8 cellular contexts compared by ENCODE assay signal in the genomic region with DNA sequence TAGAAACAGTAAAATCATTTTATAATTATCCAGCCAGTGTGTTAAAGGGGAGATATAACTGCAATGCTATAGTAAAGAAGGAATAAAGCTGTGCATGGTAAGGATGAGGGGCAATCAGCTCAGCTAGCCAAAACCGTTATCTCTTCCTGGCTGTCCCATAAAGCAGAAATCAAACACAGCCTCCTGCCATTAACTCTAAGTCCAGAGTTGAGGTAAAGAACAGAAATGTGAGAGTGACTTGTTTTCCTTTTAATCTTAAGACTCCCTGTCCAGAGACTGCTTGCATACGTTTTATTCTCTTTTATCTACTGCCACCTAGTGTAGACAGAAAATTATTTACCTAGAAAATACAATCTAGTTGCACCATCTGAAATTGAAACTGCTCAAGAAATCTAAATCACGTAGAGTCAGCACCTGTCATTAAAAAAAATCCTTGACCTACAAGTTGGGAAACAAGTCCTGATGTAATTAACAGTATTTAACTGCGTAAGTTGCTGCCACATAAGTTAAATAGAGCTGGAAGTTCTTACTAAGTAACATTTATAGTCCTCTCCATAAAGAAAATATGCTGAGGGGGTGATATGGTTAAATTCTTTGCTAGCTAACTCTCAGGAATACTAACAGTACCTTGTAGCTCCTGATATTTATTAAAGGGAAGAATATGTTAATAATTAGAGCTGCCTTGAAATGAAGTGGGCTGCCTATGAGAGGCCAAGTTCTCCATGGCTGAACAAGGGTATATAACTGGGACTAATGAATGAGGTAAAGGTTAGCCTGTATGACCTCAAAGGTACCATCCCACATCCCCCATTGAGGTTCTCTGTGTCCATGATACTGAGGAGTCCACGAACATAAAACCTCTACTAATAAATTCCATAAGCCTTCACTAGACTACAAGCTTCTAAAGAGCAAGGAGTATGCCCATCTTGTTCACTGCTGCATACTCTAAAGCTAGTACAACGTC.
A peak's percentile ranks its signal among the peaks of the same experiment; 100 is the strongest.
DNase-seq lines count a peak whose midpoint lies in the region; ATAC-seq and TF ChIP-seq lines count a peak whose summit lies in the region.

No MANE protein-coding gene starts in this region.

- H3K9me2 ChIP-seq in SU-DHL-6 (replicated peaks; ENCODE audit: insufficient read depth, low read length), result no peaks in the 10 kb centered on the region

- H3K36me3 ChIP-seq in SU-DHL-6 (ENCODE audit: low read length), result peaks cover 6% of the 10 kb centered on the region; the same call in 1 of the 2 replicates
- no peaks in the 10 kb centered on the region for H3K36me3 ChIP-seq in naive thymus-derived CD4-positive, alpha-beta T cell (ENCODE audit: control insufficient read depth in 2 of 3, insufficient read depth in 3 of 3, low read length in 3 of 3)

- H3K4me3 ChIP-seq in SU-DHL-6 (ENCODE audit: insufficient read depth, low read length, poor library complexity, severe bottlenecking), result no peak overlapping the region
- peak overlapping the region; percentile 23 for H3K4me3 ChIP-seq in epithelial cell of proximal tubule (ENCODE audit: low read depth, low read length)
- H3K4me3 ChIP-seq in naive thymus-derived CD4-positive, alpha-beta T cell (ENCODE audit: low read length), result no peak overlapping the region

- peak overlapping the region in 6 of 9 donors; percentile 5 to 71 (median 41) for H3K27ac Mint-ChIP-seq in naive thymus-derived CD4-positive, alpha-beta T cell

- CTCF ChIA-PET in naive thymus-derived CD4-positive, alpha-beta T cell (lab: Charles Lee), result interaction anchor here (0.6 to 4.9 kb wide), 20 partner anchors 9 to 1538 kb away, joined by 3 to 50 read pairs (median 4); partner anchors contain the start of genes DUSP6 and GALNT4

- peak; percentile 38 for TF ChIP-seq CTCF in SU-DHL-6 (IDR thresholded peaks at IDR 0.05; ENCODE audit: insufficient read depth, low read length, poor library complexity, severe bottlenecking)
- TF ChIP-seq CTCF in epithelial cell of proximal tubule (conservative IDR thresholded peaks at IDR 0.05; ENCODE audit: low read depth, low read length), result peak; percentile 58

- peak overlapping the region; percentile 26 for H3K4me2 ChIP-seq in SU-DHL-6 (ENCODE audit: low read depth, low read length, poor library complexity, severe bottlenecking)

- no peaks in the 10 kb centered on the region for H3K9me3 Mint-ChIP-seq in naive thymus-derived CD4-positive, alpha-beta T cell

- ATAC-seq in GM18499 (IDR thresholded peaks at IDR 0.05; ENCODE audit: insufficient read depth, unreplicated experiment) (peak; percentile 91), HG02870 (IDR thresholded peaks at IDR 0.05; ENCODE audit: unreplicated experiment) (peak; percentile 95)
- peak; percentile 95 for ATAC-seq in naive thymus-derived CD4-positive, alpha-beta T cell

- H3K36me3 Mint-ChIP-seq in naive thymus-derived CD4-positive, alpha-beta T cell, result peaks cover 0 to 21% (median 4%) of the 10 kb centered on the region in 5 donors

- DNase-seq in AG08396 (ENCODE audit: low spot score) (peak; percentile 36), NCI-H1417 (lab: John Stamatoyannopoulos, UW) (peak; percentile 14 to 78 (median 60)), epithelial cell of proximal tubule (ENCODE audit: low read depth) (no peak), OCI-M2 (lab: John Stamatoyannopoulos, UW; ENCODE audit: unreplicated experiment) (no peak)
- DNase-seq in naive thymus-derived CD4-positive, alpha-beta T cell, result peak in 6 of 9 donors; percentile 26 to 68 (median 54)

- intact Hi-C loops in naive thymus-derived CD4-positive, alpha-beta T cell (cut with micrococcal nuclease), result loop anchor here (1.0 to 5.0 kb wide), 10 partner anchors 67 to 1350 kb away; partner anchors contain the start of gene DUSP6 (in 2 of the 2)

- peak overlapping the region in 7 of 10 donors; percentile 10 to 81 (median 53) for H3K4me3 Mint-ChIP-seq in naive thymus-derived CD4-positive, alpha-beta T cell

- H3K27me3 Mint-ChIP-seq in naive thymus-derived CD4-positive, alpha-beta T cell, result no peaks in the 10 kb centered on the region

- H3K79me2 ChIP-seq in SU-DHL-6 (ENCODE audit: insufficient read depth, low read length), result no peaks in the 10 kb centered on the region

- no peak overlapping the region for H3K27ac ChIP-seq in SU-DHL-6 (ENCODE audit: low read depth, low read length)
- H3K27ac ChIP-seq in naive thymus-derived CD4-positive, alpha-beta T cell (ENCODE audit: low read depth, low read length), result no peak overlapping the region

- H3K9ac ChIP-seq in SU-DHL-6 (ENCODE audit: low read length), result no peak overlapping the region

- H3K27me3 ChIP-seq in SU-DHL-6 (ENCODE audit: low read length), result no peaks in the 10 kb centered on the region
- no peaks in the 10 kb centered on the region for H3K27me3 ChIP-seq in naive thymus-derived CD4-positive, alpha-beta T cell (ENCODE audit: control insufficient read depth in 2 of 2, insufficient read depth in 2 of 2, low read length in 2 of 2)

- peaks cover 7 to 52% (median 18%) of the 10 kb centered on the region in 7 donors for H3K4me1 Mint-ChIP-seq in naive thymus-derived CD4-positive, alpha-beta T cell

- no peaks in the 10 kb centered on the region for H4K20me1 ChIP-seq in SU-DHL-6 (ENCODE audit: low read depth, low read length)

- peaks cover 0 to 3% of the 10 kb centered on the region in 2 donors for H3K4me1 ChIP-seq in naive thymus-derived CD4-positive, alpha-beta T cell (ENCODE audit: control insufficient read depth in 2 of 2, insufficient read depth in 2 of 2, low read length in 2 of 2)

- 0 out of 2 replicates have a peak, but pooled peaks cover 2% of the 10 kb centered on the region for H3F3A ChIP-seq in SU-DHL-6 (ENCODE audit: insufficient read depth)

- POLR2A ChIA-PET in naive thymus-derived CD4-positive, alpha-beta T cell (lab: Charles Lee), result interaction anchor here (0.5 kb wide), 1 partner anchor 531 kb away, joined by 3 read pairs; no protein-coding TSS in a partner anchor

- H2AFZ ChIP-seq in SU-DHL-6 (ENCODE audit: low read depth, low read length, severe bottlenecking), result peak overlapping the region; percentile 7

- H3K9me3 ChIP-seq in SU-DHL-6 (ENCODE audit: insufficient read depth, low read length), result no peaks in the 10 kb centered on the region
- no peaks in the 10 kb centered on the region for H3K9me3 ChIP-seq in naive thymus-derived CD4-positive, alpha-beta T cell (ENCODE audit: control insufficient read depth in 2 of 3, low read length in 3 of 3)

Comparison
In these comparisons a context has a peak if more than half of its experiments do, and no peak if none do; other contexts are left out.
1. DNase-seq: peak in AG08396 (single experiment), NCI-H1417 (3 of 3) and naive thymus-derived CD4-positive, alpha-beta T cell (6 of 9); none in epithelial cell of proximal tubule (single experiment) and OCI-M2 (single experiment).
2. Peak in every context shown above with its lines, with median percentiles within 50 percentile points of each other: ATAC-seq.